16 cellular contexts compared by ENCODE assay signal in genomic region chr14:74548881-74549280, GRCh38. TPM values are rescaled to one million over a fixed set of nuclear protein-coding genes. Genes with fewer than 3 reads are reported as not detected.
DNase-seq lines count a peak whose midpoint lies in the region; ATAC-seq and TF ChIP-seq lines count a peak whose summit lies in the region.
"Had no signal": no experiment of that assay in that cellular context is flagged by ENCODE, and none has a peak within 500 bp of the region (broad histone marks: within the 10 kb centered on the region; RNA-seq: fewer than 3 reads in every experiment).

No MANE protein-coding gene starts in this region.

- peak; percentile 62 for DNase-seq in AG08396 (ENCODE audit: low spot score)
- DNase-seq in fibroblast of villous mesenchyme (ENCODE audit: low read depth) = peak; percentile 77
- no peak for DNase-seq in osteocyte (ENCODE audit: extremely low spot score, unreplicated experiment)
- no peak for DNase-seq in medulla oblongata (ENCODE audit: extremely low spot score)
- no peak for DNase-seq in NCI-H187 (lab: John Stamatoyannopoulos, UW)
- DNase-seq in activated CD4-positive, alpha-beta T cell treated with anti-CD3 and anti-CD28 coated beads, Interleukin-2, amount 50 U/mL, for 4 hours = no peak
- DNase-seq: activated naive CD8-positive, alpha-beta T cell treated with anti-CD3 and anti-CD28 coated beads, Interleukin-2, amount 10 ng/mL, durations not matched to agents 7 days and 5 days; colonic mucosa; DMS 273 treated with DMSO at 0.1 percent for 48 hours; kidney; NCI-H2081 treated with DMSO at 0.1 percent for 48 hours had no signal

- H3K9me3 Mint-ChIP-seq in osteocyte (ENCODE audit: unreplicated experiment) = no peaks in the 10 kb centered on the region
- H3K9me3 Mint-ChIP-seq: activated naive CD8-positive, alpha-beta T cell treated with anti-CD3 and anti-CD28 coated beads, Interleukin-2, amount 10 ng/mL, durations not matched to agents 7 days and 5 days; nephron; WTC11 had no signal

- no peak for ATAC-seq in GM19023 (IDR thresholded peaks at IDR 0.05; ENCODE audit: unreplicated experiment)

- H3K36me3 Mint-ChIP-seq in osteocyte (ENCODE audit: unreplicated experiment) = peaks cover 38% of the 10 kb centered on the region
- H3K36me3 Mint-ChIP-seq: activated naive CD8-positive, alpha-beta T cell treated with anti-CD3 and anti-CD28 coated beads, Interleukin-2, amount 10 ng/mL, durations not matched to agents 7 days and 5 days; WTC11 had no signal

- no peak overlapping the region for H3K4me3 ChIP-seq in fibroblast of villous mesenchyme (ENCODE audit: low read depth, low read length)
- H3K4me3 ChIP-seq: colonic mucosa had no signal

- peak overlapping the region; percentile 14 for H3K4me3 Mint-ChIP-seq in osteocyte (ENCODE audit: unreplicated experiment)
- H3K4me3 Mint-ChIP-seq: activated naive CD8-positive, alpha-beta T cell treated with anti-CD3 and anti-CD28 coated beads, Interleukin-2, amount 10 ng/mL, durations not matched to agents 7 days and 5 days; nephron; WTC11 had no signal

- H3K27ac Mint-ChIP-seq in osteocyte (ENCODE audit: unreplicated experiment) = peak overlapping the region; percentile 89
- H3K27ac Mint-ChIP-seq: activated naive CD8-positive, alpha-beta T cell treated with anti-CD3 and anti-CD28 coated beads, Interleukin-2, amount 10 ng/mL, durations not matched to agents 7 days and 5 days; WTC11 had no signal

- peak overlapping the region; percentile 44 for H3K27ac ChIP-seq in VCaP
- H3K27ac ChIP-seq: colonic mucosa, HL-60 had no signal

- H3K27me3 Mint-ChIP-seq in osteocyte (ENCODE audit: unreplicated experiment) = no peaks in the 10 kb centered on the region

- peaks cover 93% of the 10 kb centered on the region for H3K4me1 Mint-ChIP-seq in osteocyte (ENCODE audit: unreplicated experiment)
- H3K4me1 Mint-ChIP-seq: activated naive CD8-positive, alpha-beta T cell treated with anti-CD3 and anti-CD28 coated beads, Interleukin-2, amount 10 ng/mL, durations not matched to agents 7 days and 5 days had no signal

- TF ChIP-seq CTCF in VCaP (conservative IDR thresholded peaks at IDR 0.05) (no peak), fibroblast of villous mesenchyme (IDR thresholded peaks at IDR 0.05; ENCODE audit: insufficient read depth, low read depth, low read length) (no peak), osteocyte (IDR thresholded peaks at IDR 0.05) (no peak)

RNA-seq across cellular contexts. Expression of gene ISCA2, which starts 55.3 kb away (rescaled TPM):
- total RNA-seq in fibroblast of villous mesenchyme (14.8 and 24.6 TPM in 2 replicates), osteocyte (22.4 and 26.3 TPM in 2 replicates)

RNA-seq across cellular contexts. Expression of gene NPC2, which starts 55.8 kb away (rescaled TPM):
- total RNA-seq in fibroblast of villous mesenchyme (252 and 317 TPM in 2 replicates), osteocyte (524 and 529 TPM in 2 replicates)

Comparison
In these comparisons a context has a peak if more than half of its experiments do, and no peak if none do; other contexts are left out.
1. DNase-seq: peak in AG08396 (single experiment) and fibroblast of villous mesenchyme (single experiment); none in osteocyte (single experiment), medulla oblongata (single experiment), NCI-H187 (0 of 2) and activated CD4-positive, alpha-beta T cell treated with anti-CD3 and anti-CD28 coated beads, Interleukin-2, amount 50 U/mL, for 4 hours (0 of 2).